11 cellular contexts compared by ENCODE assay signal in genomic region chr14:99809376-99809775, GRCh38. TPM values are rescaled to one million over a fixed set of nuclear protein-coding genes. Genes with fewer than 3 reads are reported as not detected.
DNase-seq lines count a peak whose midpoint lies in the region; ATAC-seq and TF ChIP-seq lines count a peak whose summit lies in the region.
"Had no signal": no experiment of that assay in that cellular context is flagged by ENCODE, and none has a peak within 500 bp of the region (broad histone marks: within the 10 kb centered on the region; RNA-seq: fewer than 3 reads in every experiment).

No MANE protein-coding gene starts in this region.

- H3K4me3 ChIP-seq in foreskin fibroblast (ENCODE audit: low read depth in 1 of 2, low read length in 2 of 2) (no peak overlapping the region), osteoblast (ENCODE audit: insufficient read depth, low read length) (no peak overlapping the region)
- H3K4me3 ChIP-seq: A549 had no signal

- peaks cover 28% of the 10 kb centered on the region for H3K4me1 ChIP-seq in osteoblast (ENCODE audit: insufficient read depth, low read length)
- H3K4me1 ChIP-seq: A549 had no signal

- no peak overlapping the region for H2AFZ ChIP-seq in osteoblast (ENCODE audit: low read length)

- DNase-seq in Right ventricle myocardium inferior (ENCODE audit: missing footprints) (peak; percentile 77), cardiac septum (ENCODE audit: low spot score) (no peak), foreskin fibroblast (peak; percentile 89 to 95), osteoblast (ENCODE audit: insufficient read length, low spot score, missing footprints) (peak; percentile 95), HuH-7.5 (ENCODE audit: low spot score) (no peak), NCI-H526 (lab: John Stamatoyannopoulos, UW) (no peak), SKM-1 treated with dmso at 0.1 percent for 144 hours (lab: John Stamatoyannopoulos, UW; ENCODE audit: unreplicated experiment) (no peak)
- DNase-seq: activated CD8-positive, alpha-beta memory T cell treated with anti-CD3 and anti-CD28 coated beads, Interleukin-2, amount 50 U/mL, for 4 hours; NCI-H446 treated with DMSO at 0.1 percent for 48 hours had no signal

- peak overlapping the region; percentile 42 for H3K27ac ChIP-seq in osteoblast (ENCODE audit: low read depth, low read length)
- H3K27ac ChIP-seq: A549 had no signal

- H3K27me3 ChIP-seq in osteoblast (ENCODE audit: insufficient read depth, low read length): no peaks in the 10 kb centered on the region

- intact Hi-C loops in Right ventricle myocardium inferior (cut with DNase I) (no loop called here), cardiac septum (cut with DNase I) (no loop called here)

- TF ChIP-seq CTCF in foreskin fibroblast (IDR thresholded peaks at IDR 0.05; ENCODE audit: low read depth, low read length) (no peak), osteoblast (IDR thresholded peaks at IDR 0.05; ENCODE audit: extremely low read depth, low read depth, low read length) (no peak)

- H3K36me3 ChIP-seq in osteoblast (ENCODE audit: insufficient read depth, low read length): no peaks in the 10 kb centered on the region

- ATAC-seq in Right ventricle myocardium inferior: peak; percentile 90
- ATAC-seq in HG02678 (IDR thresholded peaks at IDR 0.05; ENCODE audit: unreplicated experiment): no peak
- ATAC-seq: A549 had no signal

- H3K4me2 ChIP-seq in osteoblast (ENCODE audit: insufficient read depth, low read length): peak overlapping the region; percentile 10
- H3K4me2 ChIP-seq: A549 had no signal

- no peaks in the 10 kb centered on the region for H3K9me3 ChIP-seq in osteoblast (ENCODE audit: low read depth, low read length)
- H3K9me3 ChIP-seq: A549 had no signal

- H3K79me2 ChIP-seq in osteoblast (ENCODE audit: insufficient read depth, low read length): peaks cover 55% of the 10 kb centered on the region

- H4K20me1 ChIP-seq in osteoblast (ENCODE audit: insufficient read depth, low read length): peaks cover 70% of the 10 kb centered on the region

RNA-seq across cellular contexts. Expression of gene EML1, which starts 16.2 kb away (rescaled TPM):
- total RNA-seq in Right ventricle myocardium inferior (49.6 TPM), cardiac septum (29.9 TPM), osteoblast (38.0 and 46.7 TPM in 2 replicates)

Comparison
In these comparisons a context has a peak if more than half of its experiments do, and no peak if none do; other contexts are left out.
1. DNase-seq: peak in Right ventricle myocardium inferior (single experiment), foreskin fibroblast (2 of 2) and osteoblast (single experiment); none in cardiac septum (single experiment), HuH-7.5 (single experiment), NCI-H526 (0 of 2) and SKM-1 treated with dmso at 0.1 percent for 144 hours (single experiment).